Comparison of ENCODE assay signal across 1 cellular context in the genomic region with DNA sequence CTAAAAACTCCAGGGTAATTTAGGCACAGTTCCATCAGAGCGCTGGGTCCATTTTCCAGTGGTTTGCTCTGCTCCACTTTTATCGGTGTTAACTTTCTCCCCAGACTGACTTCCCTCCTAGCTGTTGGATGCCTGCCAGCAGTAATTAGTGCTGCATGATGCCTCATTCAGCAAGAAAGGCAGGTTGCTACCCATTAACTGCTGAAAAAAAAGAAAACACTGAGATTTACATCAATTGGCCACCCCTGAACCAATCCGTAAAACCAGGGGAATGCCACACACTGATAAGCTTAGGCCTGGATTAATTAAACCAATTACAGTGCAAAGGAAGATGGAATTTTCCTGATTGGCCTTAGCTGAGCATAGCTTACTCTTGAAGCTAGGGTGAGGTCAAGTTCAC.
TF ChIP-seq lines count a peak whose summit lies in the region.

No MANE protein-coding gene starts in this region.

TF ChIP-seq in GM23338, 12 proteins besides CTCF, POLR2A, EP300 and RAD21 (continued from another document):
- TF ChIP-seq, protein P1, sequence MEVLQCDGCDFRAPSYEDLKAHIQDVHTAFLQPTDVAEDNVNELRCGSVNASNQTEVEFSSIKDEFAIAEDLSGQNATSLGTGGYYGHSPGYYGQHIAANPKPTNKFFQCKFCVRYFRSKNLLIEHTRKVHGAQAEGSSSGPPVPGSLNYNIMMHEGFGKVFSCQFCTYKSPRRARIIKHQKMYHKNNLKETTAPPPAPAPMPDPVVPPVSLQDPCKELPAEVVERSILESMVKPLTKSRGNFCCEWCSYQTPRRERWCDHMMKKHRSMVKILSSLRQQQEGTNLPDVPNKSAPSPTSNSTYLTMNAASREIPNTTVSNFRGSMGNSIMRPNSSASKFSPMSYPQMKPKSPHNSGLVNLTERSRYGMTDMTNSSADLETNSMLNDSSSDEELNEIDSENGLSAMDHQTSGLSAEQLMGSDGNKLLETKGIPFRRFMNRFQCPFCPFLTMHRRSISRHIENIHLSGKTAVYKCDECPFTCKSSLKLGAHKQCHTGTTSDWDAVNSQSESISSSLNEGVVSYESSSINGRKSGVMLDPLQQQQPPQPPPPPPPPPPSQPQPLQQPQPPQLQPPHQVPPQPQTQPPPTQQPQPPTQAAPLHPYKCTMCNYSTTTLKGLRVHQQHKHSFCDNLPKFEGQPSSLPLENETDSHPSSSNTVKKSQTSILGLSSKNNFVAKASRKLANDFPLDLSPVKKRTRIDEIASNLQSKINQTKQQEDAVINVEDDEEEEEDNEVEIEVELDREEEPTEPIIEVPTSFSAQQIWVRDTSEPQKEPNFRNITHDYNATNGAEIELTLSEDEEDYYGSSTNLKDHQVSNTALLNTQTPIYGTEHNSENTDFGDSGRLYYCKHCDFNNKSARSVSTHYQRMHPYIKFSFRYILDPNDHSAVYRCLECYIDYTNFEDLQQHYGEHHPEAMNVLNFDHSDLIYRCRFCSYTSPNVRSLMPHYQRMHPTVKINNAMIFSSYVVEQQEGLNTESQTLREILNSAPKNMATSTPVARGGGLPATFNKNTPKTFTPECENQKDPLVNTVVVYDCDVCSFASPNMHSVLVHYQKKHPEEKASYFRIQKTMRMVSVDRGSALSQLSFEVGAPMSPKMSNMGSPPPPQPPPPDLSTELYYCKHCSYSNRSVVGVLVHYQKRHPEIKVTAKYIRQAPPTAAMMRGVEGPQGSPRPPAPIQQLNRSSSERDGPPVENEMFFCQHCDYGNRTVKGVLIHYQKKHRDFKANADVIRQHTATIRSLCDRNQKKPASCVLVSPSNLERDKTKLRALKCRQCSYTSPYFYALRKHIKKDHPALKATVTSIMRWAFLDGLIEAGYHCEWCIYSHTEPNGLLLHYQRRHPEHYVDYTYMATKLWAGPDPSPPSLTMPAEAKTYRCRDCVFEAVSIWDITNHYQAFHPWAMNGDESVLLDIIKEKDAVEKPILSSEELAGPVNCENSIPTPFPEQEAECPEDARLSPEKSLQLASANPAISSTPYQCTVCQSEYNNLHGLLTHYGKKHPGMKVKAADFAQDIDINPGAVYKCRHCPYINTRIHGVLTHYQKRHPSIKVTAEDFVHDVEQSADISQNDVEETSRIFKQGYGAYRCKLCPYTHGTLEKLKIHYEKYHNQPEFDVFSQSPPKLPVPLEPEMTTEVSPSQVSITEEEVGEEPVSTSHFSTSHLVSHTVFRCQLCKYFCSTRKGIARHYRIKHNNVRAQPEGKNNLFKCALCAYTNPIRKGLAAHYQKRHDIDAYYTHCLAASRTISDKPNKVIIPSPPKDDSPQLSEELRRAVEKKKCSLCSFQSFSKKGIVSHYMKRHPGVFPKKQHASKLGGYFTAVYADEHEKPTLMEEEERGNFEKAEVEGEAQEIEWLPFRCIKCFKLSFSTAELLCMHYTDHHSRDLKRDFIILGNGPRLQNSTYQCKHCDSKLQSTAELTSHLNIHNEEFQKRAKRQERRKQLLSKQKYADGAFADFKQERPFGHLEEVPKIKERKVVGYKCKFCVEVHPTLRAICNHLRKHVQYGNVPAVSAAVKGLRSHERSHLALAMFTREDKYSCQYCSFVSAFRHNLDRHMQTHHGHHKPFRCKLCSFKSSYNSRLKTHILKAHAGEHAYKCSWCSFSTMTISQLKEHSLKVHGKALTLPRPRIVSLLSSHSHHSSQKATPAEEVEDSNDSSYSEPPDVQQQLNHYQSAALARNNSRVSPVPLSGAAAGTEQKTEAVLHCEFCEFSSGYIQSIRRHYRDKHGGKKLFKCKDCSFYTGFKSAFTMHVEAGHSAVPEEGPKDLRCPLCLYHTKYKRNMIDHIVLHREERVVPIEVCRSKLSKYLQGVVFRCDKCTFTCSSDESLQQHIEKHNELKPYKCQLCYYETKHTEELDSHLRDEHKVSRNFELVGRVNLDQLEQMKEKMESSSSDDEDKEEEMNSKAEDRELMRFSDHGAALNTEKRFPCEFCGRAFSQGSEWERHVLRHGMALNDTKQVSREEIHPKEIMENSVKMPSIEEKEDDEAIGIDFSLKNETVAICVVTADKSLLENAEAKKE (CRISPR knock-in tag; IDR thresholded peaks at IDR 0.05) = no peak
- no peak for TF ChIP-seq EZH2 (IDR thresholded peaks at IDR 0.05; ENCODE audit: low read depth, unreplicated experiment)
- TF ChIP-seq POLR2AphosphoS5 (IDR thresholded peaks at IDR 0.05; ENCODE audit: low read depth) = no peak
- TF ChIP-seq ZNF331 (CRISPR knock-in tag; IDR thresholded peaks at IDR 0.05; ENCODE audit: low read depth) = no peak
TF ChIP-seq in GM23338: peak in this region for 0.
